ENCODE assay signal across 28 cellular contexts in the genomic region with DNA sequence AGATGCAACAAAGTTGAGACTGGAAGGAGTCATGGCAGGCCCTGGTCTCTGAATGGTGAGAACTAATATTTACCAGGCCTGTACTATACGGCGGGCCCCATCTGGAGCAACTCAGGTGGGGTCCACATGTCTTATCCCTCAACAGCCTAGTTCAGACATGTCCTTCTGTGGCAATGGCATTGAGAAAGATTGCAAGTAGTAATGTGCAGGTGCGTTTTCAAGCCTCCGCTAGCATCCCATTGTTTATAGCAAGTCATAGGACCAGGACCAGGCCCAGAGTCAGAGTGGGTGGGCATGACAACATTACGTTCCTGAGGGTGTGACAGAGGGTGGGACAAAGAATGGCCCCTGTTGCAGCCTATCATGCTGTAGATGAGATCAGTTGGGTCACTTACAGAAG.
"Had no signal": no experiment of that assay in that cellular context is flagged by ENCODE, and none has a peak within 500 bp of the region (broad histone marks: within the 10 kb centered on the region; RNA-seq: fewer than 3 reads in every experiment).

No MANE protein-coding gene starts in this region.

- H3K27me3 ChIP-seq: stomach, suprapubic skin, testis, thyroid gland, tibial artery, tibial nerve, transverse colon, upper lobe of left lung, upper lobe of right lung, uterus, vagina had no signal

- H3K27ac ChIP-seq: stomach, suprapubic skin, testis, thoracic aorta, thyroid gland, tibial artery, tibial nerve, transverse colon, upper lobe of left lung, upper lobe of right lung, uterus, vagina had no signal

- H3K4me1 Mint-ChIP-seq: stimulated activated effector memory CD8-positive, alpha-beta T cell treated with anti-CD3 and anti-CD28 coated beads, Interleukin-12 subunit alpha, Interleukin-12 subunit beta, amount 100 ng/mL, for 72 hours; stimulated activated memory B cell treated with anti-CD40 and anti-IgM and Interleukin-4, amounts not matched to agents 10 μg/mL and 1 μg/mL and 100 μg/mL, for 72 hours; stimulated activated naive B cell treated with anti-CD40 and anti-IgM and Interleukin-4, amounts not matched to agents 10 μg/mL and 1 μg/mL and 100 μg/mL, for 72 hours; stimulated activated naive CD8-positive, alpha-beta T cell treated with anti-CD3 and anti-CD28 coated beads, Interleukin-15, amount 100 ng/mL, for 72 hours had no signal

- H3K4me3 Mint-ChIP-seq: stimulated activated effector memory CD8-positive, alpha-beta T cell treated with anti-CD3 and anti-CD28 coated beads, Interleukin-12 subunit alpha, Interleukin-12 subunit beta, amount 100 ng/mL, for 72 hours; stimulated activated memory B cell treated with anti-CD40 and anti-IgM and Interleukin-4, amounts not matched to agents 10 μg/mL and 1 μg/mL and 100 μg/mL, for 72 hours; stimulated activated naive B cell treated with anti-CD40 and anti-IgM and Interleukin-4, amounts not matched to agents 10 μg/mL and 1 μg/mL and 100 μg/mL, for 72 hours; stimulated activated naive CD8-positive, alpha-beta T cell treated with anti-CD3 and anti-CD28 coated beads, Interleukin-15, amount 100 ng/mL, for 72 hours; stimulated activated naive CD8-positive, alpha-beta T cell treated with anti-CD3 and anti-CD28 coated beads, Interleukin-15, Interleukin-2, amounts not matched to agents 100 ng/mL and 50 ng/mL, for 24 hours had no signal

- H3K4me1 ChIP-seq: testis, thyroid gland, upper lobe of left lung, upper lobe of right lung, uterus, vagina had no signal

- H3K4me3 ChIP-seq: stomach, suprapubic skin, testis, thoracic aorta, thyroid gland, tibial artery, tibial nerve, transverse colon, upper lobe of left lung, upper lobe of right lung, uterus, vagina had no signal

- H3K9me3 ChIP-seq: stomach, suprapubic skin, testis, thoracic aorta, thyroid gland, tibial artery, tibial nerve, transverse colon, upper lobe of left lung, upper lobe of right lung, uterus, vagina had no signal

- H3K27me3 Mint-ChIP-seq: stimulated activated memory B cell treated with anti-CD40 and anti-IgM and Interleukin-4, amounts not matched to agents 10 μg/mL and 1 μg/mL and 100 μg/mL, for 72 hours; stimulated activated naive B cell treated with anti-CD40 and anti-IgM and Interleukin-4, amounts not matched to agents 10 μg/mL and 1 μg/mL and 100 μg/mL, for 72 hours; stimulated activated naive CD8-positive, alpha-beta T cell treated with anti-CD3 and anti-CD28 coated beads, Interleukin-15, Interleukin-2, amounts not matched to agents 100 ng/mL and 50 ng/mL, for 24 hours had no signal

- DNase-seq: stimulated activated CD4-positive, alpha-beta T cell treated with anti-CD3 and anti-CD28 coated beads, Interleukin-2, amount 100 ng/mL, for 48 hours; stimulated activated CD4-positive, alpha-beta T cell treated with anti-CD3 and anti-CD28 coated beads, Interleukin-4, amount 100 ng/mL, for 1 hour; stimulated activated CD4-positive, alpha-beta T cell treated with anti-CD3 and anti-CD28 coated beads, Interleukin-4, amount 100 ng/mL, for 24 hours; stimulated activated CD4-positive, alpha-beta T cell treated with anti-CD3 and anti-CD28 coated beads, Interleukin-4, amount 100 ng/mL, for 4 hours; stimulated activated CD8-positive, alpha-beta memory T cell treated with anti-CD3 and anti-CD28 coated beads, Interleukin-4, amount 100 ng/mL, for 48 hours; stimulated activated naive B cell treated with anti-CD40 and anti-IgM and Interleukin-4, amounts not matched to agents 10 μg/mL and 1 μg/mL and 100 μg/mL, for 72 hours; stimulated activated naive CD4-positive, alpha-beta T cell; stimulated activated naive CD4-positive, alpha-beta T cell treated with Interleukin-2 at 50 U/mL for 16 hours; stimulated activated naive CD8-positive, alpha-beta T cell treated with anti-CD3 and anti-CD28 coated beads, Interleukin-15, amount 100 ng/mL, for 72 hours; stimulated activated naive CD8-positive, alpha-beta T cell treated with anti-CD3 and anti-CD28 coated beads, Interleukin-15, Interleukin-2, amounts not matched to agents 100 U/mL and 50 U/mL, for 24 hours; stomach; substantia nigra; testis; thyroid gland; tibial artery; transverse colon; trophoblast cell; upper lobe of left lung; upper lobe of right lung; uterus had no signal

- H3K27ac Mint-ChIP-seq: stimulated activated effector memory CD8-positive, alpha-beta T cell treated with anti-CD3 and anti-CD28 coated beads, Interleukin-12 subunit alpha, Interleukin-12 subunit beta, amount 100 ng/mL, for 72 hours; stimulated activated memory B cell treated with anti-CD40 and anti-IgM and Interleukin-4, amounts not matched to agents 10 μg/mL and 1 μg/mL and 100 μg/mL, for 72 hours; stimulated activated naive B cell treated with anti-CD40 and anti-IgM and Interleukin-4, amounts not matched to agents 10 μg/mL and 1 μg/mL and 100 μg/mL, for 72 hours; stimulated activated naive CD8-positive, alpha-beta T cell treated with anti-CD3 and anti-CD28 coated beads, Interleukin-15, amount 100 ng/mL, for 72 hours; stimulated activated naive CD8-positive, alpha-beta T cell treated with anti-CD3 and anti-CD28 coated beads, Interleukin-15, Interleukin-2, amounts not matched to agents 100 ng/mL and 50 ng/mL, for 24 hours had no signal

- FAIRE-seq: urothelium cell line had no signal

- H3K36me3 ChIP-seq: stomach, suprapubic skin, thoracic aorta, thyroid gland, tibial artery, tibial nerve, transverse colon, upper lobe of left lung, upper lobe of right lung, uterus, vagina had no signal

- H3K36me3 Mint-ChIP-seq: stimulated activated effector memory CD8-positive, alpha-beta T cell treated with anti-CD3 and anti-CD28 coated beads, Interleukin-12 subunit alpha, Interleukin-12 subunit beta, amount 100 ng/mL, for 72 hours; stimulated activated memory B cell treated with anti-CD40 and anti-IgM and Interleukin-4, amounts not matched to agents 10 μg/mL and 1 μg/mL and 100 μg/mL, for 72 hours; stimulated activated naive B cell treated with anti-CD40 and anti-IgM and Interleukin-4, amounts not matched to agents 10 μg/mL and 1 μg/mL and 100 μg/mL, for 72 hours had no signal
